Comparison of ENCODE assay signal across 10 cellular contexts in the genomic region with DNA sequence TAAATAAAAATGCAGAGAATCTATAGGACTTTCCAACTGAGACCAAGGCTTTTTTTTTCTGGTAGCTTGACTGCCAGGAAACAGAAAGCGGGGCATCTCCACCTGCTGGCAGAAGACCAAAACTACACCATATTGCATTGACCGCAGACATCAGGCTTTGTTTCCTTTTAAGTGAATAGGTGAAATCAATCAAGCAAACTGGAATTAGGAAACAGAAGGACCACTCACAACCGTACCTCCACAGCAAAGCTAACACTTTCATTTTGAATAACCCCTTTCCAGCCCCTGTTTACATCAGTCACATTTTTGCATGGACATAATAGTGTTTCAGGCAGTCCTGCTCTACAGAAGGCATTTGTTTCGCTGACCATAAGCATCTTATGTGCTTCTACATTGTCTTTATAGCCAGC.
DNase-seq lines count a peak whose midpoint lies in the region; ATAC-seq and TF ChIP-seq lines count a peak whose summit lies in the region.
"Had no signal": no experiment of that assay in that cellular context is flagged by ENCODE, and none has a peak within 500 bp of the region (broad histone marks: within the 10 kb centered on the region; RNA-seq: fewer than 3 reads in every experiment).

No MANE protein-coding gene starts in this region.

- peak; percentile 28 to 60 for ATAC-seq in activated naive CD4-positive, alpha-beta T cell treated with anti-CD3 and anti-CD28 coated beads, Interleukin-2, amount 50 U/mL, for 72 hours

- H3K36me3 Mint-ChIP-seq in Caco-2 (ENCODE audit: insufficient read depth, unreplicated experiment) = no peaks in the 10 kb centered on the region
- H3K36me3 Mint-ChIP-seq in activated naive CD4-positive, alpha-beta T cell treated with anti-CD3 and anti-CD28 coated beads, Interleukin-2, amount 50 U/mL, for 72 hours = no peaks in the 10 kb centered on the region

- peak; percentile 50 to 66 for TF ChIP-seq CTCF in Caco-2 (IDR thresholded peaks at IDR 0.05; ENCODE audit: insufficient read depth in 1 of 2, low read depth in 1 of 2, low read length in 1 of 2, severe bottlenecking in 1 of 2, unreplicated experiment in 1 of 2)

- CTCF ChIA-PET in Caco-2 (lab: Charles Lee) = interaction anchor here (1.0 to 1.1 kb wide), 2 partner anchors 137 to 406 kb away, joined by 3 read pairs; no protein-coding TSS in a partner anchor

- H3K9me3 ChIP-seq in Caco-2 = no peaks in the 10 kb centered on the region

- no peaks in the 10 kb centered on the region for H3K4me1 ChIP-seq in Caco-2

- POLR2A ChIA-PET in Caco-2 (lab: Charles Lee) = no interaction called here

- intact Hi-C loops in Caco-2 (cut with micrococcal nuclease; ENCODE audit: unreplicated experiment) = loop anchor here (2.0 to 5.0 kb wide), 4 partner anchors 135 to 1238 kb away; no protein-coding TSS in a partner anchor

- peak; percentile 21 to 33 for DNase-seq in Caco-2
- peak; percentile 29 for DNase-seq in GM19238 (ENCODE audit: insufficient read length, low spot score)
- DNase-seq in HPDE6-E6E7 (ENCODE audit: extremely low spot score) = peak; percentile 60
- peak; percentile 63 for DNase-seq in RKO (ENCODE audit: low spot score)
- peak in 1 of 2 donors; percentile 27 for DNase-seq in activated naive CD4-positive, alpha-beta T cell treated with anti-CD3 and anti-CD28 coated beads, Interleukin-2, amount 50 U/mL, for 72 hours (ENCODE audit: low spot score in 2 of 2)
- peak; percentile 0 to 31 for DNase-seq in hippocampal formation (lab: John Stamatoyannopoulos, UW)
- DNase-seq in stimulated activated CD4-positive, alpha-beta T cell treated with anti-CD3 and anti-CD28 coated beads, Interleukin-15, amount 100 ng/mL, for 24 hours = peak; percentile 39
- no peak for DNase-seq in SHP77 treated with DMSO at 0.1 percent for 48 hours (lab: John Stamatoyannopoulos, UW)

- H3K27me3 ChIP-seq in Caco-2 (replicated peaks; ENCODE audit: control insufficient read depth, insufficient read depth, low read length) = no peaks in the 10 kb centered on the region

- no peaks in the 10 kb centered on the region for H3K9me3 Mint-ChIP-seq in Caco-2 (ENCODE audit: unreplicated experiment)
- no peaks in the 10 kb centered on the region for H3K9me3 Mint-ChIP-seq in activated naive CD4-positive, alpha-beta T cell treated with anti-CD3 and anti-CD28 coated beads, Interleukin-2, amount 50 U/mL, for 72 hours
- H3K9me3 Mint-ChIP-seq: stimulated activated naive CD8-positive, alpha-beta T cell treated with anti-CD3 and anti-CD28 coated beads, Interleukin-15, Interleukin-2, amounts not matched to agents 100 ng/mL and 50 ng/mL, for 24 hours; T-helper 1 cell treated with Interleukin-12 subunit alpha and Interleukin-12 subunit beta and Interleukin-4 antibody, amounts not matched to agents 30 μg/mL and 1 μg/mL, for 36 hours had no signal

- H3K4me1 Mint-ChIP-seq in Caco-2 (ENCODE audit: low read depth, unreplicated experiment) = no peaks in the 10 kb centered on the region

- H3K27me3 Mint-ChIP-seq in Caco-2 (ENCODE audit: insufficient read depth, unreplicated experiment) = peaks cover 3% of the 10 kb centered on the region
- H3K27me3 Mint-ChIP-seq: stimulated activated naive CD8-positive, alpha-beta T cell treated with anti-CD3 and anti-CD28 coated beads, Interleukin-15, Interleukin-2, amounts not matched to agents 100 ng/mL and 50 ng/mL, for 24 hours had no signal

- H3K36me3 ChIP-seq in Caco-2 (ENCODE audit: control insufficient read depth, insufficient read depth, low read length) = no peaks in the 10 kb centered on the region

- H3K27ac Mint-ChIP-seq in Caco-2 (ENCODE audit: unreplicated experiment) = no peak overlapping the region
- H3K27ac Mint-ChIP-seq in activated naive CD4-positive, alpha-beta T cell treated with anti-CD3 and anti-CD28 coated beads, Interleukin-2, amount 50 U/mL, for 72 hours = no peak overlapping the region
- H3K27ac Mint-ChIP-seq: stimulated activated naive CD8-positive, alpha-beta T cell treated with anti-CD3 and anti-CD28 coated beads, Interleukin-15, Interleukin-2, amounts not matched to agents 100 ng/mL and 50 ng/mL, for 24 hours; T-helper 1 cell treated with Interleukin-12 subunit alpha and Interleukin-12 subunit beta and Interleukin-4 antibody, amounts not matched to agents 30 μg/mL and 1 μg/mL, for 36 hours had no signal

- H3K4me3 Mint-ChIP-seq in Caco-2 (ENCODE audit: unreplicated experiment) = no peak overlapping the region
- H3K4me3 Mint-ChIP-seq: stimulated activated naive CD8-positive, alpha-beta T cell treated with anti-CD3 and anti-CD28 coated beads, Interleukin-15, Interleukin-2, amounts not matched to agents 100 ng/mL and 50 ng/mL, for 24 hours; T-helper 1 cell treated with Interleukin-12 subunit alpha and Interleukin-12 subunit beta and Interleukin-4 antibody, amounts not matched to agents 30 μg/mL and 1 μg/mL, for 36 hours had no signal

- BruUV-seq in Caco-2 (replicated peaks; lab: Mats Ljungman, UMichigan) = no TSS peak

- no peak overlapping the region for H3K4me3 ChIP-seq in Caco-2 (ENCODE audit: low read depth, low read length)
